In the genomic region with DNA sequence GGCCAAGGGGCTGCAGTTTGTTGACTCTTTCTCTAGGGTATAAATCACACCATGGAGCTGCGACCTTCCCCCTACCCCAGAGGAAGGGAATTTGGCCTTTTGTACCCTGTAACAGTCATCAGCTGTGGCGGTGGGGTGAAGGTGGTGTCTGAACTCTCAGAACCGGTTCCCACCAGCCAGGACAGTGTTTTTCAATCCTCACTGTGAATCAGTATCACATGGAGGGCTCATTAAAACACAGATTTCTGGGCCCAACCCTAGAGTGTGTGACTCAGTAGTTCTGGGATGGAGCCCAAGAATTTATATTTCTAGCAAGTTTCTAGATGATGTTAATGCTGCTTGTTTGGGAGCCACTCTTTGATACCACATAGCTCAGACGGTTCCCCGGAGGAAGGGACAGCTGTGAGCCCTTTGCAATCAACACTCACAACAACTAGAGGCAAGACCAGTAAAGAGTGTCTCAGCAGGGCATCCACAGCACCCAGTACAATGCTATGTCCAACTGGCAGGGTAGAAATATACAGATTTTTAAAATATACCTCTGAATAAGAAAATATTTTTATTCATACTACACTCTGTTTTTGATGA, we compare ENCODE assay signal across 13 cellular contexts. TPM values are rescaled to one million over a fixed set of nuclear protein-coding genes. Genes with fewer than 3 reads are reported as not detected.
DNase-seq lines count a peak whose midpoint lies in the region; ATAC-seq and TF ChIP-seq lines count a peak whose summit lies in the region.
"Had no signal": no experiment of that assay in that cellular context is flagged by ENCODE, and none has a peak within 500 bp of the region (broad histone marks: within the 10 kb centered on the region; RNA-seq: fewer than 3 reads in every experiment).

No MANE protein-coding gene starts in this region.

- H4K12ac ChIP-seq in trophoblast cell (ENCODE audit: low read depth, low read length) = no peak overlapping the region

- H3K27me3 Mint-ChIP-seq in activated T-helper 17 cell treated with anti-CD3 and anti-CD28 coated beads, Interleukin-2, amount 50 U/mL, for 72 hours = no peaks in the 10 kb centered on the region
- H3K27me3 Mint-ChIP-seq: stimulated activated naive CD8-positive, alpha-beta T cell treated with anti-CD3 and anti-CD28 coated beads, Interleukin-15, amount 100 ng/mL, for 72 hours had no signal

- no peak for TF ChIP-seq CTCF in foreskin keratinocyte (conservative IDR thresholded peaks at IDR 0.05)

- H4K91ac ChIP-seq in trophoblast cell (ENCODE audit: low read depth, low read length) = no peak overlapping the region

- H3K27ac Mint-ChIP-seq in activated T-helper 17 cell treated with anti-CD3 and anti-CD28 coated beads, Interleukin-2, amount 50 U/mL, for 72 hours = no peak overlapping the region
- H3K27ac Mint-ChIP-seq: CD14-positive monocyte had no signal

- no peak overlapping the region for H3K4me2 ChIP-seq in trophoblast cell (ENCODE audit: low read length)

- DNase-seq in EH (ENCODE audit: low read depth) (peak; percentile 82), amniotic epithelial cell (ENCODE audit: low read depth) (peak; percentile 1), foreskin keratinocyte (peak; percentile 19 to 71), trophoblast cell (no peak), ureter (ENCODE audit: low spot score) (no peak), iPS-NIHi7 (ENCODE audit: extremely low spot score) (no peak), GM19240 (ENCODE audit: insufficient read length, low spot score) (no peak)
- DNase-seq: activated T-cell treated with anti-CD3 and anti-CD28 coated beads for 4 hours; right cardiac atrium; stimulated activated naive CD8-positive, alpha-beta T cell treated with anti-CD3 and anti-CD28 coated beads, Interleukin-15, amount 100 ng/mL, for 72 hours had no signal

- no peak overlapping the region for H3K18ac ChIP-seq in trophoblast cell (ENCODE audit: low read length)

- peak; percentile 71 for ATAC-seq in foreskin keratinocyte
- ATAC-seq in activated T-helper 17 cell treated with anti-CD3 and anti-CD28 coated beads, Interleukin-2, amount 50 U/mL, for 72 hours (replicated peaks) = no peak
- ATAC-seq: right cardiac atrium; stimulated activated naive CD8-positive, alpha-beta T cell treated with anti-CD3 and anti-CD28 coated beads, Interleukin-15, amount 100 ng/mL, for 72 hours had no signal

- H3K27ac ChIP-seq in foreskin keratinocyte (no peak overlapping the region), trophoblast cell (ENCODE audit: low read depth, low read length) (no peak overlapping the region)
- H3K27ac ChIP-seq: adrenal gland had no signal

- no peaks in the 10 kb centered on the region for H3K36me3 Mint-ChIP-seq in activated T-helper 17 cell treated with anti-CD3 and anti-CD28 coated beads, Interleukin-2, amount 50 U/mL, for 72 hours (ENCODE audit: low read depth)
- H3K36me3 Mint-ChIP-seq: CD14-positive monocyte had no signal

- no peak overlapping the region for H3K4ac ChIP-seq in trophoblast cell (ENCODE audit: low read depth, low read length)

- no peak overlapping the region for H2AFZ ChIP-seq in trophoblast cell (ENCODE audit: insufficient read depth, low read length, poor library complexity)

- no peaks in the 10 kb centered on the region for H3K36me3 ChIP-seq in trophoblast cell (ENCODE audit: control insufficient read depth in 1 of 2, insufficient read depth in 2 of 2, low read length in 2 of 2)
- H3K36me3 ChIP-seq: adrenal gland had no signal

- H3K27me3 ChIP-seq in foreskin keratinocyte (no peaks in the 10 kb centered on the region), trophoblast cell (ENCODE audit: insufficient read depth, low read length) (no peaks in the 10 kb centered on the region)
- H3K27me3 ChIP-seq: adrenal gland had no signal

- H3K9me3 ChIP-seq in trophoblast cell (ENCODE audit: insufficient read depth, low read depth, low read length) = no peaks in the 10 kb centered on the region
- H3K9me3 ChIP-seq: adrenal gland had no signal

- WGBS in trophoblast cell (ENCODE audit: extremely low coverage, insufficient coverage, insufficient read length) = no CpG with 5 or more reads among the region's 5 CpGs

- no peak overlapping the region for H3K23ac ChIP-seq in trophoblast cell (ENCODE audit: low read length)

- H3K4me1 ChIP-seq in foreskin keratinocyte (no peaks in the 10 kb centered on the region), trophoblast cell (ENCODE audit: control insufficient read depth in 1 of 2, insufficient read depth in 2 of 2, low read length in 2 of 2) (no peaks in the 10 kb centered on the region)
- H3K4me1 ChIP-seq: adrenal gland had no signal

- H3K4me1 Mint-ChIP-seq in activated T-helper 17 cell treated with anti-CD3 and anti-CD28 coated beads, Interleukin-2, amount 50 U/mL, for 72 hours = no peaks in the 10 kb centered on the region
- H3K4me1 Mint-ChIP-seq: CD14-positive monocyte; stimulated activated naive CD8-positive, alpha-beta T cell treated with anti-CD3 and anti-CD28 coated beads, Interleukin-15, amount 100 ng/mL, for 72 hours had no signal

- no peak overlapping the region for H2AK5ac ChIP-seq in trophoblast cell (ENCODE audit: low read length)

- no peak overlapping the region for H3K4me3 ChIP-seq in trophoblast cell (ENCODE audit: low read depth, low read length)
- H3K4me3 ChIP-seq: adrenal gland had no signal

- no peak overlapping the region for H3K4me3 Mint-ChIP-seq in activated T-helper 17 cell treated with anti-CD3 and anti-CD28 coated beads, Interleukin-2, amount 50 U/mL, for 72 hours
- H3K4me3 Mint-ChIP-seq: CD14-positive monocyte; stimulated activated naive CD8-positive, alpha-beta T cell treated with anti-CD3 and anti-CD28 coated beads, Interleukin-15, amount 100 ng/mL, for 72 hours had no signal

- no peaks in the 10 kb centered on the region for H3K79me2 ChIP-seq in trophoblast cell (ENCODE audit: control insufficient read depth, insufficient read depth, low read length, poor library complexity)

- H2BK5ac ChIP-seq in trophoblast cell (ENCODE audit: low read depth, low read length, poor library complexity) = no peak overlapping the region

- no peak overlapping the region for H3K14ac ChIP-seq in trophoblast cell (ENCODE audit: low read length)

- peak overlapping the region; percentile 52 for H3K9ac ChIP-seq in trophoblast cell (ENCODE audit: low read length)

- H2BK12ac ChIP-seq in trophoblast cell (ENCODE audit: low read length) = no peak overlapping the region

- H3K79me1 ChIP-seq in trophoblast cell (ENCODE audit: low read length) = no peaks in the 10 kb centered on the region

- no peak overlapping the region for H4K8ac ChIP-seq in trophoblast cell (ENCODE audit: low read depth, low read length)

- peaks cover 9% of the 10 kb centered on the region for H3K9me3 Mint-ChIP-seq in activated T-helper 17 cell treated with anti-CD3 and anti-CD28 coated beads, Interleukin-2, amount 50 U/mL, for 72 hours

- no peak overlapping the region for H2BK120ac ChIP-seq in trophoblast cell (ENCODE audit: insufficient read depth, low read length, poor library complexity)

RNA-seq across cellular contexts. Expression of a gene that starts 43.9 kb away (rescaled TPM):
- total RNA-seq in foreskin keratinocyte = 0.44 and 0.46 TPM in 2 replicates
- polyA plus RNA-seq in foreskin keratinocyte = 0.04 and 0.09 TPM in 2 replicates
- 0.64 and 0.74 TPM in 2 replicates for polyA plus RNA-seq in trophoblast cell (2013)
- 16.1 TPM for total RNA-seq in ureter
- not detected for total RNA-seq in activated T-helper 17 cell treated with anti-CD3 and anti-CD28 coated beads, Interleukin-2, amount 50 U/mL, for 72 hours
- polyA plus RNA-seq: CD14-positive monocyte had no signal

Comparison
In these comparisons a context has a peak if more than half of its experiments do, and no peak if none do; other contexts are left out.
1. DNase-seq: peak in EH (single experiment), amniotic epithelial cell (single experiment) and foreskin keratinocyte (2 of 2); none in trophoblast cell (0 of 2), ureter (single experiment), iPS-NIHi7 (single experiment) and GM19240 (single experiment).
2. RNA of a gene that starts 43.9 kb away (total RNA-seq): 16.1 TPM in ureter (single experiment); 0.44 to 0.46 TPM in foreskin keratinocyte and not detected in activated T-helper 17 cell treated with anti-CD3 and anti-CD28 coated beads, Interleukin-2, amount 50 U/mL, for 72 hours; every median in the first group is over 10 times any median in the second.